Comparison of ENCODE assay signal across 1 cellular context in genomic region chr22:29183971-29184595, GRCh38.
TF ChIP-seq lines count a peak whose summit lies in the region.

No MANE protein-coding gene starts in this region.

TF ChIP-seq in K562, 482 proteins besides CTCF, POLR2A, EP300 and RAD21:
- TF ChIP-seq ZNF398 (CRISPR knock-in tag; IDR thresholded peaks at IDR 0.05), result no peak
- TF ChIP-seq ZNF121 (CRISPR knock-in tag; conservative IDR thresholded peaks at IDR 0.05), result peak; percentile 37; the same call in 1 of the 2 replicates
